Comparison of ENCODE assay signal across 7 cellular contexts in the genomic region with DNA sequence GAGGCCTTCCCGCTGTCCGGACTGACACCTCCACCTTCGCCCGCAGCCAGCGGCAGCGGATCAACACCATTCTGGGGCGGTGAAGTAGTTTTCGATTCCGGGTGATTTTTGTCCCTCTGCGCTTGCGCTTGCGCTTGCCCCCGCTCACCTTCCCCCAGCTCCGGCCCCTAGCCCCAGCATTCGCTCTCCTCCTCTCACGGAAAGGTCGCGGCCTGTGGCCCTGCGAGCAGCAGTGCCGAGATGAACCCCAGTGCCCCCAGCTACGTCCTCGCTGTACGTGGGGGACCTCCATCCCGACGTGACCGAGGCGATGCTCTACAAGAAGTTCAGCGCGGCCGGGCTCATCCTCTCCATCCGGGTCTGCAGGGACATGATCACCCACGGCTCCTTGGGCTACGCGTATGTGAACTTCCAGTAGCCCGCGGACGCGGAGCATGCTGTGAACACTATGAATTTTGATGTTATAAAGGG. TPM values are rescaled to one million over a fixed set of nuclear protein-coding genes. Genes with fewer than 3 reads are reported as not detected.
DNase-seq lines count a peak whose midpoint lies in the region; ATAC-seq and TF ChIP-seq lines count a peak whose summit lies in the region.

No MANE protein-coding gene starts in this region.

- 45% methylated on average over 21 of the region's 38 CpGs for WGBS in right lobe of liver (ENCODE audit: insufficient coverage, low coverage, low lambda C conversion rate, missing lambda C conversion rate)
- 15 to 37% methylated on average over 34 to 36 of the region's 38 CpGs for WGBS in thyroid gland, 2 donors

- in situ Hi-C loops in astrocyte of the spinal cord (cut with HindIII; ENCODE audit: low sequenced_read_pairs): no loop called here

- no peak for TF ChIP-seq CTCF in astrocyte of the spinal cord (IDR thresholded peaks at IDR 0.05; ENCODE audit: low read depth, low read length)
- TF ChIP-seq CTCF in right lobe of liver (IDR thresholded peaks at IDR 0.05): no peak
- TF ChIP-seq CTCF in thyroid gland (IDR thresholded peaks at IDR 0.05): no peak

- H3K4me1 ChIP-seq in right lobe of liver: no peaks in the 10 kb centered on the region
- H3K4me1 ChIP-seq in thyroid gland: no peaks in the 10 kb centered on the region

- H3K27ac ChIP-seq in right lobe of liver (no peak overlapping the region), thyroid gland (no peak overlapping the region)

- H3K9me3 ChIP-seq in right lobe of liver (no peaks in the 10 kb centered on the region), thyroid gland (no peaks in the 10 kb centered on the region)

- ATAC-seq in HG02678 (IDR thresholded peaks at IDR 0.05; ENCODE audit: unreplicated experiment) (peak; percentile 52), right lobe of liver (peak; percentile 36 to 71 (median 64)), GM21723 (IDR thresholded peaks at IDR 0.05; ENCODE audit: unreplicated experiment) (no peak)

- DNase-seq in astrocyte of the spinal cord (ENCODE audit: low read depth, low spot score): peak; percentile 16
- peak in 1 of 3 donors; percentile 32 for DNase-seq in right lobe of liver
- DNase-seq in thyroid gland: peak; percentile 11 to 16
- DNase-seq in AML-193 (lab: John Stamatoyannopoulos, UW): no peak
- no peak for DNase-seq in A172 (ENCODE audit: low spot score)

- H3K4me3 ChIP-seq in astrocyte of the spinal cord (ENCODE audit: low read depth, low read length) (peak overlapping the region; percentile 40), right lobe of liver (peak overlapping the region; percentile 1 to 43 (median 38)), thyroid gland (replicated peaks in 1 of 3) (peak overlapping the region in 1 of 3 donors; percentile 21)

- H3K27me3 ChIP-seq in right lobe of liver (no peaks in the 10 kb centered on the region), thyroid gland (no peaks in the 10 kb centered on the region)

- H3K36me3 ChIP-seq in right lobe of liver: no peaks in the 10 kb centered on the region
- no peaks in the 10 kb centered on the region for H3K36me3 ChIP-seq in thyroid gland

- intact Hi-C loops in right lobe of liver (cut with DNase I): no loop called here
- intact Hi-C loops in thyroid gland (cut with DNase I): loop anchor here (5.0 kb wide), 1 partner anchor 435 kb away; no protein-coding TSS in a partner anchor

- TF ChIP-seq POLR2A in right lobe of liver (IDR thresholded peaks at IDR 0.05): no peak
- TF ChIP-seq POLR2A in thyroid gland (IDR thresholded peaks at IDR 0.05): no peak

RNA-seq across cellular contexts. Expression of a gene that starts 22.7 kb away (rescaled TPM):
- 1 to 10 TPM; 1.3 to 5.0 (median 3.0) TPM for total RNA-seq in right lobe of liver
- total RNA-seq in thyroid gland: 10 to 100 TPM; 14.1 to 26.3 (median 20.9) TPM
- 2.3 and 3.3 TPM in 2 replicates for total RNA-seq in A172 (2014; rRNA removed; shearing (Covaris generic))

RNA-seq across cellular contexts. Expression of a gene that starts 42.1 kb away (rescaled TPM):
- total RNA-seq in right lobe of liver (10 to 100 TPM in 4 of 6 experiments, 1 to 10 TPM in 2; 8.8 to 10.9 (median 10.3) TPM), thyroid gland (10 to 100 TPM; 11.9 to 30.0 (median 16.8) TPM)
- total RNA-seq in A172 (2014; rRNA removed; shearing (Covaris generic)): 29.9 and 31.4 TPM in 2 replicates

Comparison
In these comparisons a context has a peak if more than half of its experiments do, and no peak if none do; other contexts are left out.
1. DNase-seq: peak in astrocyte of the spinal cord (single experiment) and thyroid gland (2 of 2); none in AML-193 (0 of 2) and A172 (single experiment).